Comparison of ENCODE assay signal across 8 cellular contexts in genomic region chr19:56139847-56140582, GRCh38. TPM values are rescaled to one million over a fixed set of nuclear protein-coding genes. Genes with fewer than 3 reads are reported as not detected.
DNase-seq lines count a peak whose midpoint lies in the region; ATAC-seq, FAIRE-seq and TF ChIP-seq lines count a peak whose summit lies in the region.

No MANE protein-coding gene starts in this region.

- no peaks in the 10 kb centered on the region for H3K9me1 ChIP-seq in K562 (ENCODE audit: control insufficient read depth, insufficient read depth, low read length)

- peak overlapping the region; percentile 84 to 99 for H3K9ac ChIP-seq in K562 (ENCODE audit: insufficient read depth in 1 of 2, low read depth in 2 of 2, low read length in 2 of 2)

- DNase-seq in KBM-7 (peak; percentile 9), K562 (ENCODE audit: extremely low read depth in 1 of 4, low spot score in 3 of 4) (peak; percentile 43 to 75 (median 60)), memory B cell (ENCODE audit: low spot score in 2 of 2) (no peak), aorta (no peak), LoVo (ENCODE audit: low spot score) (no peak), NK-92 (lab: John Stamatoyannopoulos, UW; ENCODE audit: unreplicated experiment) (no peak)

- no peaks in the 10 kb centered on the region for H4K20me1 ChIP-seq in K562 (replicated peaks; ENCODE audit: control insufficient read depth, insufficient read depth, low read length)

- H3K36me3 ChIP-seq in K562 (ENCODE audit: control insufficient read depth, insufficient read depth, low read length), result peaks cover 3% of the 10 kb centered on the region; the same call in 1 of the 3 replicates
- no peaks in the 10 kb centered on the region for H3K36me3 ChIP-seq in aorta (ENCODE audit: control insufficient read depth in 1 of 2, insufficient read depth in 2 of 2, low read length in 1 of 2)

- peaks cover 26% of the 10 kb centered on the region for H3K4me1 Mint-ChIP-seq in memory B cell

- H3K9me3 Mint-ChIP-seq in memory B cell, result no peaks in the 10 kb centered on the region

- CTCF ChIA-PET in K562 (lab: Yijun Ruan, JAX; ENCODE audit: low intra/inter-chr PET ratio), result no interaction called here

- H3K79me2 ChIP-seq in K562 (ENCODE audit: control insufficient read depth, insufficient read depth, low read length), result peaks cover 41% of the 10 kb centered on the region

- under 1% methylated on average over 22 of the region's 22 CpGs for WGBS in K562 (ENCODE audit: insufficient coverage, low coverage, missing lambda C conversion rate)
- WGBS in aorta, 2 donors, result 28 to 29% methylated on average over 22 of the region's 22 CpGs

- peak overlapping the region; percentile 67 for H3K4me3 ChIP-seq in K562
- peak overlapping the region; percentile 1 to 28 for H3K4me3 ChIP-seq in aorta (ENCODE audit: low read length in 2 of 2)

- no peaks in the 10 kb centered on the region for H3K36me3 Mint-ChIP-seq in memory B cell

- H3K4me3 Mint-ChIP-seq in memory B cell, result peak overlapping the region; percentile 92

- H3K27me3 ChIP-seq in K562 (ENCODE audit: control insufficient read depth in 2 of 2, insufficient read depth in 2 of 2, low read length in 2 of 2), result no peaks in the 10 kb centered on the region
- no peaks in the 10 kb centered on the region for H3K27me3 ChIP-seq in aorta (ENCODE audit: control insufficient read depth in 1 of 2, insufficient read depth in 2 of 2, low read length in 1 of 2)

- H3K27ac ChIP-seq in C4-2B (peak overlapping the region; percentile 93), K562 (ENCODE audit: extremely low read depth, low read depth, low read length) (peak overlapping the region; percentile 98), aorta (ENCODE audit: low read depth in 1 of 2, low read length in 2 of 2) (peak overlapping the region in 1 of 2 donors; percentile 93)

- peak overlapping the region; percentile 91 for H3K4me2 ChIP-seq in K562 (ENCODE audit: insufficient read depth, low read length)

- H3K4me1 ChIP-seq in K562 (replicated peaks in 1 of 2; ENCODE audit: control insufficient read depth in 2 of 2, insufficient read depth in 2 of 2, low read length in 2 of 2), result peaks cover 14 to 18% of the 10 kb centered on the region in 2 experiments
- H3K4me1 ChIP-seq in aorta (ENCODE audit: control insufficient read depth in 1 of 2, insufficient read depth in 2 of 2, low read length in 2 of 2), result no peaks in the 10 kb centered on the region

- TF ChIP-seq POLR2A in K562 (conservative IDR thresholded peaks at IDR 0.05), result no peak

- no peak for TF ChIP-seq RAD21 in K562 (CRISPR knock-in tag; conservative IDR thresholded peaks at IDR 0.05 in 1 of 2, IDR thresholded peaks at IDR 0.05 in 1 of 2)

- intact Hi-C loops in K562 (cut with micrococcal nuclease) (loop anchor here (2.0 kb wide), 1 partner anchor 19 kb away; the partner anchor contains the start of gene ZNF787), aorta (cut with DNase I) (loop anchor here in 1 of 2 donors (1.0 to 10.0 kb wide), 3 partner anchors 19 to 175 kb away; partner anchors contain the start of genes ZNF787 and ZSCAN5A)

- in situ Hi-C loops in KBM-7 (cut with MboI; ENCODE audit: low pct_unique_long_range_greater_than_20kb, low sequenced_read_pairs) (no loop called here), K562 (cut with MboI) (loop anchor here (25.0 kb wide), 1 partner anchor 978 kb away; the partner anchor contains the start of genes DNAAF3 and TNNI3)

- peak overlapping the region; percentile 98 for H2AFZ ChIP-seq in K562 (ENCODE audit: low read depth, low read length)

- peak; percentile 82 for FAIRE-seq in K562 (lab: Jason Lieb, UNC)

- POLR2A ChIA-PET in K562 (lab: Yijun Ruan, JAX), result interaction anchor here (0.6 to 1.1 kb wide), 3 partner anchors 17 to 497 kb away, joined by 3 to 4 read pairs (median 4); partner anchors contain the start of gene ZNF581

- TSS peak; percentile 93 for BruUV-seq in K562 (replicated peaks; lab: Mats Ljungman, UMichigan)

- TF ChIP-seq CTCF in C4-2B (conservative IDR thresholded peaks at IDR 0.05) (no peak), K562 (IDR thresholded peaks at IDR 0.05 in 2 of 3, conservative IDR thresholded peaks at IDR 0.05 in 1 of 3; ENCODE audit: insufficient read depth in 2 of 3, low read depth in 1 of 3, low read length in 3 of 3) (no peak)

- ATAC-seq in K562 (peak; percentile 51), memory B cell (ENCODE audit: low read depth) (no peak), aorta (ENCODE audit: low FRiP score) (no peak), GM19452 (IDR thresholded peaks at IDR 0.05; ENCODE audit: unreplicated experiment) (no peak)

- no peaks in the 10 kb centered on the region for H3K9me3 ChIP-seq in K562 (replicated peaks; ENCODE audit: control insufficient read depth, insufficient read depth, low read depth, low read length)
- H3K9me3 ChIP-seq in aorta (ENCODE audit: control insufficient read depth, low read length), result no peaks in the 10 kb centered on the region

- peak overlapping the region; percentile 91 for H3K27ac Mint-ChIP-seq in memory B cell

- H3K27me3 Mint-ChIP-seq in memory B cell, result no peaks in the 10 kb centered on the region

- TF ChIP-seq EP300 in K562 (IDR thresholded peaks at IDR 0.05; ENCODE audit: low read length), result no peak; the same call in 1 of the 2 replicates

RNA-seq across cellular contexts. Expression of gene ZNF444, which starts 1.1 kb away (rescaled TPM):
- total RNA-seq in K562 (2011; cell fraction: chromatin; rRNA removed; ENCODE audit: low replicate concordance), result 10.3 and 22.0 TPM in 2 replicates
- total RNA-seq in K562 (2011; cell fraction: nucleolus; rRNA removed), result 14.7 and 18.6 TPM in 2 replicates
- 13.4 and 17.9 TPM in 2 replicates for total RNA-seq in K562 (2011; cell fraction: nucleoplasm; rRNA removed)
- 20.0 and 20.8 TPM in 2 replicates for total RNA-seq in K562 (2014; rRNA removed)
- total RNA-seq in K562 (2014; rRNA removed; fragmentation: Illumina TruSeq; extraction: Trizol), result 2.0 and 2.8 TPM in 2 replicates
- 6.9 and 7.0 TPM in 2 replicates for total RNA-seq in K562 (2015; rRNA removed; fragmentation: Illumina TruSeq; extraction: Trizol)
- total RNA-seq in K562 (2021), result 38.8 and 40.0 TPM in 2 replicates
- polyA plus RNA-seq in K562 (2011; rRNA removed), result 6.1 and 7.4 TPM in 2 replicates
- 14.2 and 42.2 TPM in 2 replicates for polyA plus RNA-seq in K562 (2011; cell fraction: cytosol; rRNA removed)
- polyA plus RNA-seq in K562 (2011; cell fraction: nucleus; rRNA removed), result 10.7 and 21.0 TPM in 2 replicates
- 17.4 and 18.2 TPM in 2 replicates for polyA plus RNA-seq in K562 (2012)
- 7.7 and 10.6 TPM in 2 replicates for polyA plus RNA-seq in K562 (2014; fragmentation: Illumina TruSeq; extraction: Trizol)
- under 1 TPM; 0.39 to 0.49 TPM for polyA plus RNA-seq in K562 (2014; fragmentation: Nextera tagmentation; extraction: Ambion mirVana)
- 24.3 and 28.4 TPM in 2 replicates for polyA plus RNA-seq in K562 (2014; rRNA removed)
- polyA minus RNA-seq in K562 (2011; rRNA and poly(A)+ RNA removed), result 2.2 and 4.2 TPM in 2 replicates
- 8.6 and 9.5 TPM in 2 replicates for polyA minus RNA-seq in K562 (2011; cell fraction: cytosol; rRNA and poly(A)+ RNA removed)
- polyA minus RNA-seq in K562 (2011; cell fraction: nucleus; rRNA and poly(A)+ RNA removed), result 2.8 and 3.4 TPM in 2 replicates
- 10 to 100 TPM; 23.0 to 26.1 TPM for total RNA-seq in aorta
- polyA plus RNA-seq in aorta, result 10 to 100 TPM; 10.3 to 48.3 TPM

RNA-seq across cellular contexts. Expression of gene ZNF787, which starts 18.9 kb away (rescaled TPM):
- total RNA-seq in K562 (2011; cell fraction: chromatin; rRNA removed; ENCODE audit: low replicate concordance), result 17.6 and 47.4 TPM in 2 replicates
- 27.8 and 29.1 TPM in 2 replicates for total RNA-seq in K562 (2011; cell fraction: nucleolus; rRNA removed)
- total RNA-seq in K562 (2011; cell fraction: nucleoplasm; rRNA removed), result 19.5 and 20.7 TPM in 2 replicates
- total RNA-seq in K562 (2014; rRNA removed), result 77.6 and 84.0 TPM in 2 replicates
- total RNA-seq in K562 (2014; rRNA removed; fragmentation: Illumina TruSeq; extraction: Trizol), result 5.3 and 5.7 TPM in 2 replicates
- 26.1 and 30.6 TPM in 2 replicates for total RNA-seq in K562 (2015; rRNA removed; fragmentation: Illumina TruSeq; extraction: Trizol)
- 65.9 and 73.8 TPM in 2 replicates for total RNA-seq in K562 (2021)
- polyA plus RNA-seq in K562 (2011; rRNA removed), result 7.3 and 10.9 TPM in 2 replicates
- polyA plus RNA-seq in K562 (2011; cell fraction: cytosol; rRNA removed), result 11.1 and 55.5 TPM in 2 replicates
- 10.4 and 17.2 TPM in 2 replicates for polyA plus RNA-seq in K562 (2011; cell fraction: nucleus; rRNA removed)
- 35.3 and 37.8 TPM in 2 replicates for polyA plus RNA-seq in K562 (2012)
- 6.9 and 20.9 TPM in 2 replicates for polyA plus RNA-seq in K562 (2014; fragmentation: Illumina TruSeq; extraction: Trizol)
- under 1 TPM; 0.45 to 0.53 TPM for polyA plus RNA-seq in K562 (2014; fragmentation: Nextera tagmentation; extraction: Ambion mirVana)
- 51.1 and 54.4 TPM in 2 replicates for polyA plus RNA-seq in K562 (2014; rRNA removed)
- 1.8 and 3.2 TPM in 2 replicates for polyA minus RNA-seq in K562 (2011; rRNA and poly(A)+ RNA removed)
- 20.8 and 30.9 TPM in 2 replicates for polyA minus RNA-seq in K562 (2011; cell fraction: cytosol; rRNA and poly(A)+ RNA removed)
- polyA minus RNA-seq in K562 (2011; cell fraction: nucleus; rRNA and poly(A)+ RNA removed), result 6.3 and 6.7 TPM in 2 replicates
- 10 to 100 TPM; 23.9 to 25.5 TPM for total RNA-seq in aorta
- polyA plus RNA-seq in aorta, result 10 to 100 TPM in 1 of 2 donors, 1 to 10 TPM in 1; 6.6 to 12.1 TPM

RNA-seq across cellular contexts. Expression of gene GALP, which starts 35.8 kb away (rescaled TPM):
- total RNA-seq in K562 (2011; cell fraction: chromatin; rRNA removed; ENCODE audit: low replicate concordance), result not detected in 2 replicates
- not detected in 2 replicates for total RNA-seq in K562 (2011; cell fraction: nucleolus; rRNA removed)
- not detected in 2 replicates for total RNA-seq in K562 (2011; cell fraction: nucleoplasm; rRNA removed)
- not detected in 2 replicates for total RNA-seq in K562 (2014; rRNA removed)
- total RNA-seq in K562 (2014; rRNA removed; fragmentation: Illumina TruSeq; extraction: Trizol), result not detected in 2 replicates
- not detected in 2 replicates for total RNA-seq in K562 (2015; rRNA removed; fragmentation: Illumina TruSeq; extraction: Trizol)
- total RNA-seq in K562 (2021), result not detected in 2 replicates
- not detected in 2 replicates for polyA plus RNA-seq in K562 (2011; rRNA removed)
- polyA plus RNA-seq in K562 (2011; cell fraction: cytosol; rRNA removed), result not detected in 2 replicates
- not detected in 2 replicates for polyA plus RNA-seq in K562 (2011; cell fraction: nucleus; rRNA removed)
- not detected in 2 replicates for polyA plus RNA-seq in K562 (2012)
- not detected in 2 replicates for polyA plus RNA-seq in K562 (2014; fragmentation: Illumina TruSeq; extraction: Trizol)
- polyA plus RNA-seq in K562 (2014; fragmentation: Nextera tagmentation; extraction: Ambion mirVana), result not detected
- polyA plus RNA-seq in K562 (2014; rRNA removed), result not detected in 2 replicates
- polyA minus RNA-seq in K562 (2011; rRNA and poly(A)+ RNA removed), result not detected in 2 replicates
- not detected in 2 replicates for polyA minus RNA-seq in K562 (2011; cell fraction: cytosol; rRNA and poly(A)+ RNA removed)
- polyA minus RNA-seq in K562 (2011; cell fraction: nucleus; rRNA and poly(A)+ RNA removed), result not detected in 2 replicates
- not detected for total RNA-seq in aorta
- polyA plus RNA-seq in aorta, result not detected

RNA-seq across cellular contexts. Expression of gene ZSCAN5B, which starts 57.6 kb away (rescaled TPM):
- not detected in 2 replicates for total RNA-seq in K562 (2011; cell fraction: chromatin; rRNA removed; ENCODE audit: low replicate concordance)
- total RNA-seq in K562 (2011; cell fraction: nucleolus; rRNA removed), result not detected in 2 replicates
- total RNA-seq in K562 (2011; cell fraction: nucleoplasm; rRNA removed), result not detected in 2 replicates
- total RNA-seq in K562 (2014; rRNA removed) (0.08 TPM in 1 of 2 replicates, not detected in the other), K562 (2014; rRNA removed; fragmentation: Illumina TruSeq; extraction: Trizol) (not detected in 2 replicates), K562 (2015; rRNA removed; fragmentation: Illumina TruSeq; extraction: Trizol) (0.07 TPM in 1 of 2 replicates, not detected in the other), K562 (2021) (not detected in 2 replicates), aorta (not detected)
- polyA plus RNA-seq in K562 (2011; rRNA removed) (not detected in 2 replicates), K562 (2014; fragmentation: Illumina TruSeq; extraction: Trizol) (not detected in 2 replicates), K562 (2014; fragmentation: Nextera tagmentation; extraction: Ambion mirVana) (under 1 TPM in 1 of 2 experiments, not detected in 1; 0.03 TPM), K562 (2014; rRNA removed) (not detected in 2 replicates), aorta (not detected)
- polyA plus RNA-seq in K562 (2011; cell fraction: cytosol; rRNA removed), result 0.04 and 0.06 TPM in 2 replicates
- polyA plus RNA-seq in K562 (2011; cell fraction: nucleus; rRNA removed), result 0.10 TPM in 1 of 2 replicates, not detected in the other
- polyA plus RNA-seq in K562 (2012), result 0.07 and 0.08 TPM in 2 replicates
- 0.14 TPM in 1 of 2 replicates, not detected in the other for polyA minus RNA-seq in K562 (2011; rRNA and poly(A)+ RNA removed)
- polyA minus RNA-seq in K562 (2011; cell fraction: cytosol; rRNA and poly(A)+ RNA removed), result not detected in 2 replicates
- not detected in 2 replicates for polyA minus RNA-seq in K562 (2011; cell fraction: nucleus; rRNA and poly(A)+ RNA removed)

Comparison
In these comparisons a context has a peak if more than half of its experiments do, and no peak if none do; other contexts are left out.
1. DNase-seq: peak in KBM-7 (single experiment) and K562 (4 of 4); none in memory B cell (0 of 2), aorta (0 of 2), LoVo (single experiment) and NK-92 (single experiment).